17 cellular contexts compared by ENCODE assay signal in the genomic region with DNA sequence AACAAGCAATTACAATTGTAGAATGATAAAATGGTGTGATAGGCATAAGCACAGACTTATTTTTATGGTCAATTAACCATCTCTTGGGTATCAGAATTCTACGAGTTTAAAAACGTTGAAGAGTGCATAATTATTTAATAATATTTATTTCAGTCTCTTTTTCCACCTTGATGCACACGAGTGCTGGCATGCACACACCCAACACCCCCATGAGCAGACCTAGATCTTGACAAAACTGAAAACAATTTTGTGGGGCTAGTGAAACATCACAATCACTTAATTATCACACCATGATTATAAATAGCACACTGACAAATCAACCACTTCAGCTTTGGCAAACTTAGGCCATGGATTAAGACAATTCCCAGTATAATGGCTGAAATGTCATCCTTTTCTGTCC.
DNase-seq lines count a peak whose midpoint lies in the region; ATAC-seq, FAIRE-seq and TF ChIP-seq lines count a peak whose summit lies in the region.
"Had no signal": no experiment of that assay in that cellular context is flagged by ENCODE, and none has a peak within 500 bp of the region (broad histone marks: within the 10 kb centered on the region; RNA-seq: fewer than 3 reads in every experiment).

No MANE protein-coding gene starts in this region.

- POLR2A ChIA-PET in OCI-LY7 (lab: Charles Lee) (interaction anchor here (2.1 kb wide), 1 partner anchor 16 kb away, joined by 8 read pairs; no protein-coding TSS in a partner anchor), RWPE1 (lab: Yijun Ruan, JAX; ENCODE audit: low non-redundant PET) (no interaction called here)

- H3K27ac ChIP-seq in BLaER1 treated with 17β-estradiol and CSF1 and Interleukin-3, amounts not matched to agents 10 nM and 100 nM: peak overlapping the region in 8 of 11 experiments; percentile 11 to 68 (median 37); a peak in 11 of 22 replicates
- H3K27ac ChIP-seq in OCI-LY7 (ENCODE audit: low read depth, low read length, poor library complexity, severe bottlenecking): peak overlapping the region; percentile 58
- no peak overlapping the region for H3K27ac ChIP-seq in RWPE1
- H3K27ac ChIP-seq: HL-60 had no signal

- no peaks in the 10 kb centered on the region for H3K9me3 ChIP-seq in BLaER1 treated with 17β-estradiol and CSF1 and Interleukin-3, amounts not matched to agents 10 nM and 100 nM (replicated peaks in 1 of 11)
- peaks cover 4% of the 10 kb centered on the region; the same call in 1 of the 2 replicates for H3K9me3 ChIP-seq in OCI-LY7 (ENCODE audit: low read length)
- H3K9me3 ChIP-seq: Caco-2 had no signal

- no peaks in the 10 kb centered on the region for H3K79me2 ChIP-seq in OCI-LY7 (ENCODE audit: insufficient read depth, low read depth, low read length)

- no peak overlapping the region for H3K9ac ChIP-seq in BLaER1 treated with 17β-estradiol and CSF1 and Interleukin-3, amounts not matched to agents 10 nM and 100 nM

- no peaks in the 10 kb centered on the region for H3K27me3 ChIP-seq in BLaER1 treated with 17β-estradiol and CSF1 and Interleukin-3, amounts not matched to agents 10 nM and 100 nM

- ATAC-seq in HG03159 (IDR thresholded peaks at IDR 0.05; ENCODE audit: unreplicated experiment) (no peak), HG02938 (IDR thresholded peaks at IDR 0.05; ENCODE audit: unreplicated experiment) (no peak)

- peak overlapping the region; percentile 83 for H2AFZ ChIP-seq in OCI-LY7 (ENCODE audit: low read length)

- peaks cover 9 to 22% (median 17%) of the 10 kb centered on the region in 10 experiments; a peak in 18 of 20 replicates for H3K4me1 ChIP-seq in BLaER1 treated with 17β-estradiol and CSF1 and Interleukin-3, amounts not matched to agents 10 nM and 100 nM
- peaks cover 32% of the 10 kb centered on the region for H3K4me1 ChIP-seq in OCI-LY7 (ENCODE audit: insufficient read depth, low read length, poor library complexity, severe bottlenecking)

- H4K20me1 ChIP-seq in BLaER1 treated with 17β-estradiol and CSF1 and Interleukin-3, amounts not matched to agents 10 nM and 100 nM: no peaks in the 10 kb centered on the region
- H4K20me1 ChIP-seq in OCI-LY7 (ENCODE audit: insufficient read depth, low read length): no peaks in the 10 kb centered on the region

- FAIRE-seq in GM12892 (lab: Jason Lieb, UNC): peak; percentile 27
- FAIRE-seq: D721Med, GM19239, H1 had no signal

- no peaks in the 10 kb centered on the region for H3K9me2 ChIP-seq in OCI-LY7 (ENCODE audit: insufficient read depth, low read length)

- H3K36me3 ChIP-seq in BLaER1 treated with 17β-estradiol and CSF1 and Interleukin-3, amounts not matched to agents 10 nM and 100 nM: no peaks in the 10 kb centered on the region
- H3K36me3 ChIP-seq in OCI-LY7 (ENCODE audit: insufficient read depth, low read length): no peaks in the 10 kb centered on the region; the same call in 1 of the 2 replicates

- CTCF ChIA-PET in OCI-LY7 (lab: Charles Lee; ENCODE audit: unreplicated experiment): no interaction called here
- CTCF ChIA-PET in RWPE1 (lab: Yijun Ruan, JAX): no interaction called here

- no peak for TF ChIP-seq POLR2A in GM12892 (IDR thresholded peaks at IDR 0.05; ENCODE audit: low read depth, low read length)

- DNase-seq in GM12892 (ENCODE audit: insufficient read length) (no peak), OCI-LY7 (ENCODE audit: low spot score) (no peak), RWPE1 (ENCODE audit: low spot score) (no peak), T1000 (lab: John Stamatoyannopoulos, UW) (no peak)
- DNase-seq: 8988T; C1 segment of cervical spinal cord; Caco-2; CD4-positive, alpha-beta T cell; GDM1; H9 had no signal

- no TSS peak for BruUV-seq in OCI-LY7 (replicated peaks; lab: Mats Ljungman, UMichigan)

- H3K4me2 ChIP-seq in BLaER1 treated with 17β-estradiol and CSF1 and Interleukin-3, amounts not matched to agents 10 nM and 100 nM: peak overlapping the region in 9 of 11 experiments; percentile 2 to 89 (median 66); a peak in 17 of 22 replicates
- peak overlapping the region; percentile 51 for H3K4me2 ChIP-seq in OCI-LY7 (ENCODE audit: low read length)

- H3K4me3 ChIP-seq in BLaER1 treated with 17β-estradiol and CSF1 and Interleukin-3, amounts not matched to agents 10 nM and 100 nM: no peak overlapping the region
- peak overlapping the region; percentile 28 for H3K4me3 ChIP-seq in OCI-LY7 (ENCODE audit: low read depth, low read length, poor library complexity, severe bottlenecking)

- intact Hi-C loops in OCI-LY7 (cut with micrococcal nuclease; ENCODE audit: unreplicated experiment): no loop called here

- TF ChIP-seq CTCF in OCI-LY7 (conservative IDR thresholded peaks at IDR 0.05; ENCODE audit: low read length) (no peak), RWPE1 (conservative IDR thresholded peaks at IDR 0.05; ENCODE audit: low read depth) (no peak)
